Comparison of ENCODE assay signal across 30 cellular contexts in genomic region chr7:74522281-74522905, GRCh38.
"Had no signal": no experiment of that assay in that cellular context is flagged by ENCODE, and none has a peak within 500 bp of the region (broad histone marks: within the 10 kb centered on the region; RNA-seq: fewer than 3 reads in every experiment).

No MANE protein-coding gene starts in this region.

- H3K4me2 ChIP-seq: neural progenitor cell had no signal

- DNase-seq: hypothalamus; immature natural killer cell; kidney; left colon; left lung; lower lobe of right lung; mammary epithelial cell; mesenchymal stem cell; naive thymus-derived CD8-positive, alpha-beta T cell; occipital lobe; ovary; stimulated activated CD4-positive, alpha-beta T cell treated with anti-CD3 and anti-CD28 coated beads, Interleukin-12 subunit alpha, Interleukin-12 subunit beta, amount 100 ng/mL, for 4 hours; stimulated activated CD4-positive, alpha-beta T cell treated with anti-CD3 and anti-CD28 coated beads, Interleukin-15, amount 100 ng/mL, for 24 hours; stimulated activated CD4-positive, alpha-beta T cell treated with anti-CD3 and anti-CD28 coated beads, Interleukin-2, amount 100 ng/mL, for 24 hours; stimulated activated CD4-positive, alpha-beta T cell treated with anti-CD3 and anti-CD28 coated beads, Interleukin-4, amount 100 ng/mL, for 1 hour; stimulated activated naive CD4-positive, alpha-beta T cell; tibial artery; upper lobe of right lung had no signal

- H3K27ac Mint-ChIP-seq: immature natural killer cell; naive thymus-derived CD8-positive, alpha-beta T cell; nephron; neural progenitor cell; progenitor cell of endocrine pancreas; stimulated activated naive CD8-positive, alpha-beta T cell treated with anti-CD3 and anti-CD28 coated beads, Interleukin-15, Interleukin-2, amounts not matched to agents 100 ng/mL and 50 ng/mL, for 24 hours had no signal

- H3K4me3 Mint-ChIP-seq: immature natural killer cell; naive thymus-derived CD8-positive, alpha-beta T cell; nephron; neural progenitor cell; stimulated activated naive CD8-positive, alpha-beta T cell treated with anti-CD3 and anti-CD28 coated beads, Interleukin-15, Interleukin-2, amounts not matched to agents 100 ng/mL and 50 ng/mL, for 24 hours had no signal

- H3K4me1 ChIP-seq: left lung, lower lobe of right lung, neural progenitor cell, right atrium auricular region, tibial artery, upper lobe of right lung had no signal

- H3K36me3 Mint-ChIP-seq: immature natural killer cell had no signal

- H2AFZ ChIP-seq: neural progenitor cell had no signal

- H3K27me3 Mint-ChIP-seq: naive thymus-derived CD8-positive, alpha-beta T cell; progenitor cell of endocrine pancreas; stimulated activated naive CD8-positive, alpha-beta T cell treated with anti-CD3 and anti-CD28 coated beads, Interleukin-15, Interleukin-2, amounts not matched to agents 100 ng/mL and 50 ng/mL, for 24 hours had no signal

- H3K27ac ChIP-seq: left lung, lower lobe of right lung, neural progenitor cell, neutrophil, ovary, right atrium auricular region, suprapubic skin, thoracic aorta, tibial artery, upper lobe of right lung had no signal

- H3K4me1 Mint-ChIP-seq: immature natural killer cell; naive thymus-derived CD8-positive, alpha-beta T cell; nephron; neural progenitor cell had no signal

- H3K27me3 ChIP-seq: left lung, neural progenitor cell, neutrophil, ovary, right atrium auricular region, suprapubic skin, tibial artery, upper lobe of right lung had no signal

- FAIRE-seq: islet of Langerhans, kidney, urothelium cell line had no signal

- ATAC-seq: left colon; left lung; lower lobe of right lung; naive thymus-derived CD8-positive, alpha-beta T cell; sciatic nerve; upper lobe of right lung had no signal

- H3K9me3 ChIP-seq: lower lobe of right lung, neutrophil, suprapubic skin, thoracic aorta, upper lobe of right lung had no signal

- H3K9ac ChIP-seq: neural progenitor cell had no signal

- H3K36me3 ChIP-seq: neural progenitor cell, neutrophil, ovary had no signal

- H3K4me3 ChIP-seq: left lung, lower lobe of right lung, neural progenitor cell, ovary, right atrium auricular region, skin epidermis, suprapubic skin, thoracic aorta, tibial artery, upper lobe of right lung had no signal
